ENCODE assay signal across 1 cellular context in the genomic region with DNA sequence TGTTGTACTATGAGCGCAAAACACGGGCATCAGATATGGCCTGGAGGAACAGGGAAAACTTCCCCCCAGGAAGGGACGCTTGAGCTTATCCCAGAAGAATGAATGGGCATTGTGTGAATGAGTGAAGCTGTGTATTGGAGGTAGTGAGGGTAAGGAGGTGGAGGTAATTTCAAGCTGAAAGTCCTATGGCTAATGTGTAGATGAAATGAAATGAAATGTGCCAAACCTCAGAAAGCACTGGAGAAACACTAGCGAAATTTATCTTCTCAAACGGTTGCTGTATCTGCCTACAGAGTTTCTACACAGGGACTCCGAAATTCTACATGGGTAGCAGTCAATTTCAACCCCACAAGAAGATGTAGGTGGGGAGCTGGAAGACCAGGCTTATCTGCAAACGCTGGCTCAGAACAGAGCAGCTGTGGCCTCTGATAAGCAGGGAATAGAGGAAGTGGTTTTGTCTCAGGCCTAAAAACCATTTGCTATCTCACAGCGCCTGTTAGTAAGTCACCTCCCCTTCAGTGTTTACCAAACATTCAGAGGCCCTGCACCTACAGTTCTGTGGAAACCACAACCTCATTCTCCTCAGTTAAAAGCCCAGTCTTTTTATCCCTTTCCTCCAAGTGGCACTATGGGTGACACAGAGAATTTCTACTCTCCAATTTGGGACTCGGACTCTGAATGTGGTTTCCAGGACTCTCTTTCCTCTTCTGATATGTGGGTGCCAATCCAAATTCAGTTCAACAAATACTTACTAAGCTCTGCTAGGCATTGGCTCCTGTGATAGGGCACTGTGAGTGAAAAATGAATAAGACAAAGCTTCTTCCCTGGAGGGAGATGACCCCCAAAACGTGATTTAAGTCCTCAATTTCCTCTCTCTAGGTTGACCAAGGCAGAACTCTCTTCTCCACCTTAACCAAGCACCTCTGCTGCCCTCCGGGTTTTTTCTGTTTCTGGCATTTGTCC.
TF ChIP-seq lines count a peak whose summit lies in the region.

No MANE protein-coding gene starts in this region.

TF ChIP-seq in K562, 482 proteins besides CTCF, POLR2A, EP300 and RAD21 (continued from another document and continues in another):
- TF ChIP-seq ZBTB49 (CRISPR knock-in tag; IDR thresholded peaks at IDR 0.05; ENCODE audit: borderline replicate concordance) (no peak), BRF1 (IDR thresholded peaks at IDR 0.05; ENCODE audit: borderline replicate concordance, extremely low read depth, insufficient read length) (no peak), KDM5B (IDR thresholded peaks at IDR 0.05; ENCODE audit: insufficient replicate concordance, low read depth, low read length) (peak; percentile 34), MTA2 (IDR thresholded peaks at IDR 0.05; ENCODE audit: low read depth) (peak; percentile 100), CTCFL (IDR thresholded peaks at IDR 0.05; ENCODE audit: borderline replicate concordance, insufficient read depth, low read depth, low read length, poor library complexity, severe bottlenecking) (no peak), SMARCA4 (IDR thresholded peaks at IDR 0.05) (peak; percentile 100), HNRNPL (IDR thresholded peaks at IDR 0.05; ENCODE audit: low read depth, low read length) (no peak), CBX2 (IDR thresholded peaks at IDR 0.05; ENCODE audit: insufficient read depth, low read length, poor library complexity, severe bottlenecking) (no peak), SOX6 (IDR thresholded peaks at IDR 0.05) (peak; percentile 100), NFIC (IDR thresholded peaks at IDR 0.05) (peak; percentile 97), ZNF77 (CRISPR knock-in tag; IDR thresholded peaks at IDR 0.05) (no peak), ZNF311 (CRISPR knock-in tag; IDR thresholded peaks at IDR 0.05) (peak; percentile 77), JUND (IDR thresholded peaks at IDR 0.05; ENCODE audit: borderline replicate concordance, low read depth, low read length) (peak; percentile 88), JUND (tag; IDR thresholded peaks at IDR 0.05; ENCODE audit: borderline replicate concordance, low read depth, low read length) (peak; percentile 64; the same call in 2 of the 3 replicates), ZNF707 (CRISPR knock-in tag; conservative IDR thresholded peaks at IDR 0.05) (no peak), TCFL5 (CRISPR knock-in tag; conservative IDR thresholded peaks at IDR 0.05) (no peak; the same call in 1 of the 2 replicates), MGA (IDR thresholded peaks at IDR 0.05) (no peak; the same call in 1 of the 2 replicates), CCNT2 (IDR thresholded peaks at IDR 0.05; ENCODE audit: borderline replicate concordance, extremely low read depth, insufficient read length, low read depth, low read length) (peak; percentile 100), SIN3B (IDR thresholded peaks at IDR 0.05; ENCODE audit: low read depth) (no peak), ZFP36 (IDR thresholded peaks at IDR 0.05; ENCODE audit: low read depth, low read length, partially characterized antibody) (no peak), ELF2 (CRISPR knock-in tag; IDR thresholded peaks at IDR 0.05) (peak; percentile 73; the same call in 1 of the 2 replicates), EZH2 (IDR thresholded peaks at IDR 0.05; ENCODE audit: borderline replicate concordance, low read depth, low read length) (peak; percentile 98; the same call in 1 of the 2 replicates), ZNF431 (CRISPR knock-in tag; IDR thresholded peaks at IDR 0.05) (peak; percentile 32; the same call in 1 of the 2 replicates), ZNF197 (CRISPR knock-in tag; IDR thresholded peaks at IDR 0.05; ENCODE audit: low read depth) (peak; percentile 98), ZNF75A (CRISPR knock-in tag; IDR thresholded peaks at IDR 0.05) (no peak)
- TF ChIP-seq, protein P1, sequence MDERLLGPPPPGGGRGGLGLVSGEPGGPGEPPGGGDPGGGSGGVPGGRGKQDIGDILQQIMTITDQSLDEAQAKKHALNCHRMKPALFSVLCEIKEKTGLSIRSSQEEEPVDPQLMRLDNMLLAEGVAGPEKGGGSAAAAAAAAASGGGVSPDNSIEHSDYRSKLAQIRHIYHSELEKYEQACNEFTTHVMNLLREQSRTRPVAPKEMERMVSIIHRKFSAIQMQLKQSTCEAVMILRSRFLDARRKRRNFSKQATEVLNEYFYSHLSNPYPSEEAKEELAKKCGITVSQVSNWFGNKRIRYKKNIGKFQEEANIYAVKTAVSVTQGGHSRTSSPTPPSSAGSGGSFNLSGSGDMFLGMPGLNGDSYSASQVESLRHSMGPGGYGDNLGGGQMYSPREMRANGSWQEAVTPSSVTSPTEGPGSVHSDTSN (CRISPR knock-in tag; IDR thresholded peaks at IDR 0.05; ENCODE audit: low read depth) = no peak
- TF ChIP-seq, protein P1 (tag; conservative IDR thresholded peaks at IDR 0.05; ENCODE audit: low read depth) = peak; percentile 78
- TF ChIP-seq, protein P2, sequence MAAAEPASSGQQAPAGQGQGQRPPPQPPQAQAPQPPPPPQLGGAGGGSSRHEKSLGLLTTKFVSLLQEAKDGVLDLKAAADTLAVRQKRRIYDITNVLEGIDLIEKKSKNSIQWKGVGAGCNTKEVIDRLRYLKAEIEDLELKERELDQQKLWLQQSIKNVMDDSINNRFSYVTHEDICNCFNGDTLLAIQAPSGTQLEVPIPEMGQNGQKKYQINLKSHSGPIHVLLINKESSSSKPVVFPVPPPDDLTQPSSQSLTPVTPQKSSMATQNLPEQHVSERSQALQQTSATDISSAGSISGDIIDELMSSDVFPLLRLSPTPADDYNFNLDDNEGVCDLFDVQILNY (CRISPR knock-in tag; IDR thresholded peaks at IDR 0.05) = no peak
- TF ChIP-seq, protein P3, sequence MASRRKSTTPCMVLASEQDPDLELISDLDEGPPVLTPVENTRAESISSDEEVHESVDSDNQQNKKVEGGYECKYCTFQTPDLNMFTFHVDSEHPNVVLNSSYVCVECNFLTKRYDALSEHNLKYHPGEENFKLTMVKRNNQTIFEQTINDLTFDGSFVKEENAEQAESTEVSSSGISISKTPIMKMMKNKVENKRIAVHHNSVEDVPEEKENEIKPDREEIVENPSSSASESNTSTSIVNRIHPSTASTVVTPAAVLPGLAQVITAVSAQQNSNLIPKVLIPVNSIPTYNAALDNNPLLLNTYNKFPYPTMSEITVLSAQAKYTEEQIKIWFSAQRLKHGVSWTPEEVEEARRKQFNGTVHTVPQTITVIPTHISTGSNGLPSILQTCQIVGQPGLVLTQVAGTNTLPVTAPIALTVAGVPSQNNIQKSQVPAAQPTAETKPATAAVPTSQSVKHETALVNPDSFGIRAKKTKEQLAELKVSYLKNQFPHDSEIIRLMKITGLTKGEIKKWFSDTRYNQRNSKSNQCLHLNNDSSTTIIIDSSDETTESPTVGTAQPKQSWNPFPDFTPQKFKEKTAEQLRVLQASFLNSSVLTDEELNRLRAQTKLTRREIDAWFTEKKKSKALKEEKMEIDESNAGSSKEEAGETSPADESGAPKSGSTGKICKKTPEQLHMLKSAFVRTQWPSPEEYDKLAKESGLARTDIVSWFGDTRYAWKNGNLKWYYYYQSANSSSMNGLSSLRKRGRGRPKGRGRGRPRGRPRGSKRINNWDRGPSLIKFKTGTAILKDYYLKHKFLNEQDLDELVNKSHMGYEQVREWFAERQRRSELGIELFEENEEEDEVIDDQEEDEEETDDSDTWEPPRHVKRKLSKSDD (conservative IDR thresholded peaks at IDR 0.05; ENCODE audit: low read length) = no peak
